8 cellular contexts compared by ENCODE assay signal in genomic region chr6:154276810-154277577, GRCh38.
DNase-seq lines count a peak whose midpoint lies in the region; ATAC-seq and TF ChIP-seq lines count a peak whose summit lies in the region.

No MANE protein-coding gene starts in this region.

- no peak for TF ChIP-seq POLR2A in transverse colon (IDR thresholded peaks at IDR 0.05)

- in situ Hi-C loops in transverse colon (cut with MboI; ENCODE audit: low pct_ligation_motif_present in 1 of 4, low pct_unique_long_range_greater_than_20kb in 1 of 4, low sequenced_read_pairs in 3 of 4), result loop anchor here (5.0 to 25.0 kb wide), 3 partner anchors 115 to 122 kb away; no protein-coding TSS in a partner anchor

- intact Hi-C loops in transverse colon (cut with DNase I; ENCODE audit: low total_unique reads), result loop anchor here (10.0 kb wide), 1 partner anchor 122 kb away; no protein-coding TSS in a partner anchor

- TF ChIP-seq CTCF in transverse colon (IDR thresholded peaks at IDR 0.05), result peak; percentile 51 to 68 (median 62)

- no peaks in the 10 kb centered on the region for H3K27me3 ChIP-seq in transverse colon

- no peaks in the 10 kb centered on the region for H3K9me3 ChIP-seq in transverse colon

- no peak overlapping the region for H3K4me3 ChIP-seq in transverse colon

- DNase-seq in Ammon's horn (ENCODE audit: low spot score), result peak; percentile 62
- peak; percentile 63 for DNase-seq in NCI-H345 treated with DMSO at 0.1 percent for 48 hours (lab: John Stamatoyannopoulos, UW; ENCODE audit: unreplicated experiment)
- DNase-seq in amniotic stem cell (lab: John Stamatoyannopoulos, UW), result peak; percentile 25
- peak; percentile 56 for DNase-seq in kidney tubule cell (ENCODE audit: low spot score)
- no peak for DNase-seq in transverse colon
- DNase-seq in COLO668 (lab: John Stamatoyannopoulos, UW; ENCODE audit: unreplicated experiment), result no peak

- peak; percentile 80 for ATAC-seq in GM18498 (IDR thresholded peaks at IDR 0.05; ENCODE audit: unreplicated experiment)
- peak; percentile 59 for ATAC-seq in HG03066 (IDR thresholded peaks at IDR 0.05; ENCODE audit: low read depth, unreplicated experiment)

- H3K27ac ChIP-seq in transverse colon, result no peak overlapping the region

- no peaks in the 10 kb centered on the region for H3K36me3 ChIP-seq in transverse colon

- no peak for TF ChIP-seq EP300 in transverse colon (IDR thresholded peaks at IDR 0.05; ENCODE audit: low read depth)

- 31 to 38% methylated on average over 6 to 11 of the region's 11 CpGs for WGBS in transverse colon (ENCODE audit: low coverage in 1 of 2), 2 donors

- H3K4me1 ChIP-seq in transverse colon, result peaks cover 0 to 9% (median 0%) of the 10 kb centered on the region in 4 donors

Comparison
In these comparisons a context has a peak if more than half of its experiments do, and no peak if none do; other contexts are left out.
1. DNase-seq: peak in Ammon's horn (single experiment), NCI-H345 treated with DMSO at 0.1 percent for 48 hours (single experiment), amniotic stem cell (single experiment) and kidney tubule cell (single experiment); none in transverse colon (single experiment) and COLO668 (single experiment).